Comparison of ENCODE assay signal across 12 cellular contexts in genomic region chr15:25846377-25846776, GRCh38. TPM values are rescaled to one million over a fixed set of nuclear protein-coding genes. Genes with fewer than 3 reads are reported as not detected.
DNase-seq lines count a peak whose midpoint lies in the region; ATAC-seq lines count a peak whose summit lies in the region.
"Had no signal": no experiment of that assay in that cellular context is flagged by ENCODE, and none has a peak within 500 bp of the region (broad histone marks: within the 10 kb centered on the region; RNA-seq: fewer than 3 reads in every experiment).

No MANE protein-coding gene starts in this region.

- peak overlapping the region; percentile 71 to 88 (median 77) for H3K4me3 Mint-ChIP-seq in immature natural killer cell
- peak overlapping the region; percentile 46 to 66 for H3K4me3 Mint-ChIP-seq in stimulated activated naive CD8-positive, alpha-beta T cell treated with anti-CD3 and anti-CD28 coated beads, Interleukin-15, amount 100 ng/mL, for 72 hours

- peak overlapping the region; percentile 86 to 99 (median 94) for H3K27ac Mint-ChIP-seq in immature natural killer cell
- peak overlapping the region; percentile 92 to 96 for H3K27ac Mint-ChIP-seq in stimulated activated naive CD8-positive, alpha-beta T cell treated with anti-CD3 and anti-CD28 coated beads, Interleukin-15, amount 100 ng/mL, for 72 hours

- H3K4me1 Mint-ChIP-seq in immature natural killer cell: peaks cover 90 to 96% of the 10 kb centered on the region in 2 donors
- H3K4me1 Mint-ChIP-seq in stimulated activated naive CD8-positive, alpha-beta T cell treated with anti-CD3 and anti-CD28 coated beads, Interleukin-15, amount 100 ng/mL, for 72 hours: peaks cover 91% of the 10 kb centered on the region

- H3K36me3 Mint-ChIP-seq in immature natural killer cell: peaks cover 0 to under 1% (median 0%) of the 10 kb centered on the region in 3 donors
- H3K36me3 Mint-ChIP-seq: IgD-negative memory B cell had no signal

- peak in 3 of 4 experiments; percentile 34 to 40 (median 39) for DNase-seq in activated CD4-positive, CD25-positive, alpha-beta regulatory T cell (lab: John Stamatoyannopoulos, UW)
- DNase-seq in activated T-cell treated with anti-CD3 and anti-CD28 coated beads, Interleukin-2, amount 50 U/mL, for 48 hours: peak; percentile 78 to 82
- DNase-seq in immature natural killer cell: peak; percentile 68 to 71 (median 68)
- DNase-seq in stimulated activated naive CD8-positive, alpha-beta T cell treated with anti-CD3 and anti-CD28 coated beads, Interleukin-15, amount 100 ng/mL, for 72 hours: peak in 1 of 2 donors; percentile 62
- no peak for DNase-seq in NCI-H526 treated with DMSO at 0.1 percent for 48 hours (lab: John Stamatoyannopoulos, UW)
- DNase-seq: DND-41, dorsolateral prefrontal cortex, heart left ventricle, psoas muscle had no signal

- no peaks in the 10 kb centered on the region for H3K9me3 Mint-ChIP-seq in immature natural killer cell
- H3K9me3 Mint-ChIP-seq in stimulated activated naive CD8-positive, alpha-beta T cell treated with anti-CD3 and anti-CD28 coated beads, Interleukin-15, amount 100 ng/mL, for 72 hours: no peaks in the 10 kb centered on the region
- H3K9me3 Mint-ChIP-seq: IgD-negative memory B cell had no signal

- ATAC-seq in stimulated activated naive CD8-positive, alpha-beta T cell treated with anti-CD3 and anti-CD28 coated beads, Interleukin-15, amount 100 ng/mL, for 72 hours: peak; percentile 58
- ATAC-seq in GM21360 (IDR thresholded peaks at IDR 0.05; ENCODE audit: unreplicated experiment) (no peak), HG02610 (IDR thresholded peaks at IDR 0.05; ENCODE audit: unreplicated experiment) (no peak)
- ATAC-seq: heart left ventricle had no signal

- peaks cover 2 to 7% (median 6%) of the 10 kb centered on the region in 3 donors for H3K27me3 Mint-ChIP-seq in immature natural killer cell (ENCODE audit: low read depth in 3 of 3)
- no peaks in the 10 kb centered on the region for H3K27me3 Mint-ChIP-seq in stimulated activated naive CD8-positive, alpha-beta T cell treated with anti-CD3 and anti-CD28 coated beads, Interleukin-15, amount 100 ng/mL, for 72 hours

RNA-seq across cellular contexts. Expression of gene ATP10A, which starts 16.8 kb away (rescaled TPM):
- polyA plus RNA-seq in immature natural killer cell: 10 to 100 TPM in 1 of 3 donors, 1 to 10 TPM in 2; 2.4 to 17.4 (median 7.3) TPM
